Comparison of ENCODE assay signal across 8 cellular contexts in the genomic region with DNA sequence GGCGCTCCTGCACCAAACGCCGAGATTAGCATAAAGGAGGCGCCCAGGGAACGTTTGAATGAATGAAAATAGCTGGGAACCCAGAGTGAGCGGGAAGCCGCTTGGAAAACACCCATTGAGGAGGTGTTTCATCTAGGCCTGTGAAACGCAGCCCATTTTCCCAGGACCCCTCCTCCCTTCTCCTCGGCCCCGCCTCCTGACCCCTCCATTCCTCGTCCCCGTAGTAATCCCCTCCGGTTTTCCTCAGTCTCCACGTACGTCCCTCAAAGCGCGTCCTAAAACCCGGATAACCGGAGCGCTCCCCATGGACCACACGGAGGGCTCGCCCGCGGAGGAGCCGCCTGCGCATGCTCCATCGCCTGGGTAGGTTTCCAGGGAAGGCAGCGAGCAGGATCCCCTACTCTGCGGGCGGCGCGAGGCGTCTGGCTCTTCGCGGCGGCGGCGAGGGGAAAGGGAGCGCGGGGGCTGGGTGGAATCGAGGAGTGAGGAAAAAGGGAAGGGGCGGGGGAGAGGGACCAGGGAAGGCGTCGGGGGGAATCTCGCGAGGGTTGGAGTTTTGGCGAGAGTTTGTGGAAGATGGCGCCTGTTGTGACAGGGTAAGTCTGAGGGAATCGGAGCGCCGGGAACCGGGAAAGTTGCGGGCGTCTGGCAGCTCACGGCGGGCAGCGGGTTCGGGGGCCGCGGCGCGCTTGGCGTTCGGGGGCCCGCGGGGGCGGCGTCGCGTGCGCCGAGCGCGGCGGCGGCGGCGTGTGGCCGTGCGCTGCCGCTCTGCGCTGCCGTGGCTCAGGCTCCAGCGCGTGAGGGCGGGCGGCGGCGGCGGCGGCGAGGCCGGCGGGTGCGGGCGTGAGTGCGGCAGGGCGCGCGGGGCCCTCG.
DNase-seq lines count a peak whose midpoint lies in the region; ATAC-seq and FAIRE-seq lines count a peak whose summit lies in the region.

A gene (plus strand): TSS at position 562 of the 873 bp plus-strand sequence. CDS start 15 bp downstream, at position 577.

- FAIRE-seq in A204.1 (lab: Jason Lieb, UNC) = peak; percentile 68

- DNase-seq in NCI-H510A (lab: John Stamatoyannopoulos, UW) (peak; percentile 92), cerebellar cortex (ENCODE audit: low spot score) (peak; percentile 96), islet precursor cell (peak; percentile 98)
- peak; percentile 84 for DNase-seq in activated CD4-positive, CD25-positive, alpha-beta regulatory T cell treated with anti-CD3 and anti-CD28 coated beads, Interleukin-2, amount 50 U/mL, for 72 hours
- peak; percentile 81 for DNase-seq in stimulated activated CD4-positive, alpha-beta T cell treated with anti-CD3 and anti-CD28 coated beads, Interleukin-12 subunit alpha, Interleukin-12 subunit beta, amount 100 ng/mL, for 4 hours

- ATAC-seq in GM18873 (IDR thresholded peaks at IDR 0.05; ENCODE audit: low FRiP score, unreplicated experiment) (peak; percentile 12), HG03280 (IDR thresholded peaks at IDR 0.05; ENCODE audit: unreplicated experiment) (peak; percentile 26)

Comparison
In these comparisons a context has a peak if more than half of its experiments do, and no peak if none do; other contexts are left out.
1. Peak in every context shown above with its lines: DNase-seq and ATAC-seq.